ENCODE assay signal across 32 cellular contexts in genomic region chr15:43498988-43499387, GRCh38.
"Had no signal": no experiment of that assay in that cellular context is flagged by ENCODE, and none has a peak within 500 bp of the region (broad histone marks: within the 10 kb centered on the region; RNA-seq: fewer than 3 reads in every experiment).

No MANE protein-coding gene starts in this region.

- DNase-seq: activated CD4-positive, alpha-beta T cell treated with anti-CD3 and anti-CD28 coated beads, Interleukin-2, amount 10 ng/mL, durations not matched to agents 7 days and 5 days; activated CD4-positive, alpha-beta T cell treated with anti-CD3 and anti-CD28 coated beads, Interleukin-2, amount 50 U/mL, for 48 hours; activated CD8-positive, alpha-beta T cell treated with anti-CD3 and anti-CD28 coated beads, Interleukin-2, amount 10 ng/mL, durations not matched to agents 7 days and 5 days; activated gamma-delta T cell treated with Interleukin-2 at 50 U/mL for 16 hours; activated naive CD4-positive, alpha-beta T cell treated with anti-CD3 and anti-CD28 coated beads for 36 hours; activated T-cell treated with anti-CD3 and anti-CD28 coated beads, Interleukin-2, amount 50 U/mL, for 4 hours; adrenal gland; body of pancreas; MM.1S; NCI-H1105; NCI-H1417 treated with DMSO at 0.1 percent for 48 hours; NCI-H187 treated with DMSO at 0.1 percent for 48 hours; NCI-H2081; NCI-H2171 treated with DMSO at 0.1 percent for 48 hours; NCI-H2227 treated with DMSO at 0.1 percent for 48 hours; NCI-H446; NCI-H510A treated with DMSO at 0.1 percent for 48 hours; NCI-H526 treated with DMSO at 0.1 percent for 48 hours; NCI-H774; OCI-M1; SHP77; SJCRH30; SK-N-SH had no signal

- H3K27ac Mint-ChIP-seq: activated CD4-positive, alpha-beta T cell treated with anti-CD3 and anti-CD28 coated beads, Interleukin-2, amount 10 ng/mL, durations not matched to agents 7 days and 5 days; activated CD8-positive, alpha-beta T cell treated with anti-CD3 and anti-CD28 coated beads, Interleukin-2, amount 10 ng/mL, durations not matched to agents 7 days and 5 days; activated naive CD4-positive, alpha-beta T cell treated with anti-CD3 and anti-CD28 coated beads for 36 hours; activated T-helper 1 cell treated with anti-CD3 and anti-CD28 coated beads, Interleukin-12 subunit alpha, Interleukin-12 subunit beta, Interleukin-2, Interleukin-4 antibody, amounts not matched to agents 30 ng/mL and 10 ng/mL and 1 ng/mL, durations not matched to agents 14 hours and 24 hours and 36 hours; T-helper 1 cell treated with Interleukin-12 subunit alpha and Interleukin-12 subunit beta and Interleukin-4 antibody, amounts not matched to agents 30 μg/mL and 1 μg/mL, for 36 hours; T-helper 2 cell treated with Interferon-gamma antibody and Interleukin-4, amounts not matched to agents 5 μg/mL and 100 μg/mL, for 36 hours had no signal

- H3K4me3 Mint-ChIP-seq: activated CD4-positive, alpha-beta T cell treated with anti-CD3 and anti-CD28 coated beads, Interleukin-2, amount 10 ng/mL, durations not matched to agents 7 days and 5 days; activated CD8-positive, alpha-beta T cell treated with anti-CD3 and anti-CD28 coated beads, Interleukin-2, amount 10 ng/mL, durations not matched to agents 7 days and 5 days; activated naive CD4-positive, alpha-beta T cell treated with anti-CD3 and anti-CD28 coated beads for 36 hours; activated T-cell treated with anti-CD3 and anti-CD28 coated beads, Interleukin-2, amount 50 U/mL, for 4 hours; activated T-helper 1 cell treated with anti-CD3 and anti-CD28 coated beads, Interleukin-12 subunit alpha, Interleukin-12 subunit beta, Interleukin-2, Interleukin-4 antibody, amounts not matched to agents 30 ng/mL and 10 ng/mL and 1 ng/mL, durations not matched to agents 14 hours and 24 hours and 36 hours; T-helper 1 cell treated with Interleukin-12 subunit alpha and Interleukin-12 subunit beta and Interleukin-4 antibody, amounts not matched to agents 30 μg/mL and 1 μg/mL, for 36 hours; T-helper 2 cell treated with Interferon-gamma antibody and Interleukin-4, amounts not matched to agents 5 μg/mL and 100 μg/mL, for 36 hours had no signal

- H3K27ac ChIP-seq: adrenal gland, body of pancreas, breast epithelium, coronary artery, SJCRH30 had no signal

- H3K27me3 ChIP-seq: adrenal gland, body of pancreas, breast epithelium, SJCRH30 had no signal

- H3K36me3 ChIP-seq: adrenal gland, breast epithelium, SJCRH30 had no signal

- H3K4me1 ChIP-seq: adrenal gland, body of pancreas, breast epithelium had no signal

- H3K36me3 Mint-ChIP-seq: activated naive CD4-positive, alpha-beta T cell treated with anti-CD3 and anti-CD28 coated beads, Interleukin-2, amount 50 U/mL, for 72 hours had no signal

- H3K9ac ChIP-seq: SK-N-SH had no signal

- H3K4me3 ChIP-seq: adrenal gland, body of pancreas, breast epithelium, coronary artery, SJCRH30 had no signal

- H3K4me2 ChIP-seq: SK-N-SH had no signal

- H3K9me3 ChIP-seq: adrenal gland, body of pancreas, breast epithelium, SJCRH30, SK-N-SH had no signal

- H3K9me3 Mint-ChIP-seq: activated CD4-positive, alpha-beta T cell treated with anti-CD3 and anti-CD28 coated beads, Interleukin-2, amount 10 ng/mL, durations not matched to agents 7 days and 5 days; activated naive CD4-positive, alpha-beta T cell treated with anti-CD3 and anti-CD28 coated beads for 36 hours; activated naive CD4-positive, alpha-beta T cell treated with anti-CD3 and anti-CD28 coated beads, Interleukin-2, amount 50 U/mL, for 72 hours; activated T-cell treated with anti-CD3 and anti-CD28 coated beads, Interleukin-2, amount 50 U/mL, for 4 hours; activated T-helper 1 cell treated with anti-CD3 and anti-CD28 coated beads, Interleukin-12 subunit alpha, Interleukin-12 subunit beta, Interleukin-2, Interleukin-4 antibody, amounts not matched to agents 30 ng/mL and 10 ng/mL and 1 ng/mL, durations not matched to agents 14 hours and 24 hours and 36 hours; T-helper 1 cell treated with Interleukin-12 subunit alpha and Interleukin-12 subunit beta and Interleukin-4 antibody, amounts not matched to agents 30 μg/mL and 1 μg/mL, for 36 hours; T-helper 2 cell treated with Interferon-gamma antibody and Interleukin-4, amounts not matched to agents 5 μg/mL and 100 μg/mL, for 36 hours had no signal

- H3K9me2 ChIP-seq: SK-N-SH had no signal

- FAIRE-seq: astrocyte, TTC549 had no signal

- ATAC-seq: activated CD8-positive, alpha-beta T cell treated with anti-CD3 and anti-CD28 coated beads, Interleukin-2, amount 10 ng/mL, durations not matched to agents 7 days and 5 days; activated T-cell treated with anti-CD3 and anti-CD28 coated beads, Interleukin-2, amount 50 U/mL, for 4 hours; body of pancreas; Panc1 had no signal

- H3K27me3 Mint-ChIP-seq: activated CD4-positive, alpha-beta T cell treated with anti-CD3 and anti-CD28 coated beads, Interleukin-2, amount 10 ng/mL, durations not matched to agents 7 days and 5 days had no signal
